ENCODE assay signal across 22 cellular contexts in the genomic region with DNA sequence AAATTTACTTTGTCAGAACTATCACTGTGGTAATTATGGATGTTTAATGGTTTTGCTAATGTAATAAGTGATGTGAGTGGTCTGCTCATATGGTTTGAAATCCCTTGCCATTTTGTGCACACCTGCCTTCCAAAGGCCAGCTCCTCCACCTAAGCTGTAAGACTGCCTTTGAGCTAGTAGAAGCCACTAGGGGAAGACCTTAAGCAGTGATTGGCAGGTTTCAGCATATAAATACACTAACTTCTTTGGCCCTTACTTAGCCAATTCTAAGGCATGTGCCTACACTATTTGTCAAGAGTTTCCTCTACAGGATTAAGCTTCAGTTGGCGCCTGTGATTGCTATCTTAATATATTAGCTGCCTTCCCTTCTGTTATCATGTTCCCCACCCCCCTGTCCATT.
"Had no signal": no experiment of that assay in that cellular context is flagged by ENCODE, and none has a peak within 500 bp of the region (broad histone marks: within the 10 kb centered on the region; RNA-seq: fewer than 3 reads in every experiment).

No MANE protein-coding gene starts in this region.

- ATAC-seq: mucosa of descending colon; naive thymus-derived CD8-positive, alpha-beta T cell; psoas muscle; right lobe of liver; stimulated activated memory B cell treated with anti-CD40 and anti-IgM and Interleukin-4, amounts not matched to agents 10 μg/mL and 1 μg/mL and 100 μg/mL, for 72 hours; upper lobe of right lung had no signal

- FAIRE-seq: endothelial cell of umbilical vein, islet of Langerhans had no signal

- H3K9me3 Mint-ChIP-seq: naive thymus-derived CD8-positive, alpha-beta T cell; stimulated activated memory B cell treated with anti-CD40 and anti-IgM and Interleukin-4, amounts not matched to agents 10 μg/mL and 1 μg/mL and 100 μg/mL, for 72 hours; stimulated activated naive CD8-positive, alpha-beta T cell treated with anti-CD3 and anti-CD28 coated beads, Interleukin-15, Interleukin-2, amounts not matched to agents 100 ng/mL and 50 ng/mL, for 24 hours had no signal

- H3K4me3 ChIP-seq: mucosa of descending colon, psoas muscle, right lobe of liver, testis, tibial nerve, upper lobe of right lung, vagina had no signal

- H3K4me1 ChIP-seq: psoas muscle, right lobe of liver, testis, upper lobe of right lung, vagina had no signal

- H3K27me3 ChIP-seq: neutrophil, right lobe of liver, testis, tibial nerve, upper lobe of right lung, vagina had no signal

- H3K4me1 Mint-ChIP-seq: stimulated activated memory B cell treated with anti-CD40 and anti-IgM and Interleukin-4, amounts not matched to agents 10 μg/mL and 1 μg/mL and 100 μg/mL, for 72 hours had no signal

- H3K27ac ChIP-seq: neutrophil, psoas muscle, right lobe of liver, testis, tibial nerve, upper lobe of right lung, vagina had no signal

- H3K4me3 Mint-ChIP-seq: naive thymus-derived CD8-positive, alpha-beta T cell; stimulated activated memory B cell treated with anti-CD40 and anti-IgM and Interleukin-4, amounts not matched to agents 10 μg/mL and 1 μg/mL and 100 μg/mL, for 72 hours; stimulated activated naive CD8-positive, alpha-beta T cell treated with anti-CD3 and anti-CD28 coated beads, Interleukin-15, Interleukin-2, amounts not matched to agents 100 ng/mL and 50 ng/mL, for 24 hours had no signal

- H3K36me3 ChIP-seq: neutrophil, right lobe of liver, upper lobe of right lung, vagina had no signal

- H3K27me3 Mint-ChIP-seq: naive thymus-derived CD8-positive, alpha-beta T cell; stimulated activated memory B cell treated with anti-CD40 and anti-IgM and Interleukin-4, amounts not matched to agents 10 μg/mL and 1 μg/mL and 100 μg/mL, for 72 hours; stimulated activated naive CD8-positive, alpha-beta T cell treated with anti-CD3 and anti-CD28 coated beads, Interleukin-15, Interleukin-2, amounts not matched to agents 100 ng/mL and 50 ng/mL, for 24 hours had no signal

- H3K9me3 ChIP-seq: mucosa of descending colon, neutrophil, psoas muscle, right lobe of liver, testis, tibial nerve, upper lobe of right lung, vagina had no signal

- DNase-seq: dermis blood vessel endothelial cell; foreskin melanocyte; head of caudate nucleus; hippocampal formation; kidney glomerular epithelial cell; mammary epithelial cell; mucosa of descending colon; naive thymus-derived CD8-positive, alpha-beta T cell; psoas muscle; retina; right lobe of liver; stimulated activated CD4-positive, alpha-beta T cell treated with anti-CD3 and anti-CD28 coated beads, Interleukin-1b, Interleukin-23, amount 100 ng/mL, for 48 hours; stimulated activated CD4-positive, alpha-beta T cell treated with anti-CD3 and anti-CD28 coated beads, Interleukin-4, amount 100 ng/mL, for 24 hours; testis; upper lobe of right lung had no signal

- H3K36me3 Mint-ChIP-seq: stimulated activated memory B cell treated with anti-CD40 and anti-IgM and Interleukin-4, amounts not matched to agents 10 μg/mL and 1 μg/mL and 100 μg/mL, for 72 hours had no signal

- H3K27ac Mint-ChIP-seq: naive thymus-derived CD8-positive, alpha-beta T cell; stimulated activated memory B cell treated with anti-CD40 and anti-IgM and Interleukin-4, amounts not matched to agents 10 μg/mL and 1 μg/mL and 100 μg/mL, for 72 hours; stimulated activated naive CD8-positive, alpha-beta T cell treated with anti-CD3 and anti-CD28 coated beads, Interleukin-15, Interleukin-2, amounts not matched to agents 100 ng/mL and 50 ng/mL, for 24 hours had no signal
